Comparison of ENCODE assay signal across 1 cellular context in the genomic region with DNA sequence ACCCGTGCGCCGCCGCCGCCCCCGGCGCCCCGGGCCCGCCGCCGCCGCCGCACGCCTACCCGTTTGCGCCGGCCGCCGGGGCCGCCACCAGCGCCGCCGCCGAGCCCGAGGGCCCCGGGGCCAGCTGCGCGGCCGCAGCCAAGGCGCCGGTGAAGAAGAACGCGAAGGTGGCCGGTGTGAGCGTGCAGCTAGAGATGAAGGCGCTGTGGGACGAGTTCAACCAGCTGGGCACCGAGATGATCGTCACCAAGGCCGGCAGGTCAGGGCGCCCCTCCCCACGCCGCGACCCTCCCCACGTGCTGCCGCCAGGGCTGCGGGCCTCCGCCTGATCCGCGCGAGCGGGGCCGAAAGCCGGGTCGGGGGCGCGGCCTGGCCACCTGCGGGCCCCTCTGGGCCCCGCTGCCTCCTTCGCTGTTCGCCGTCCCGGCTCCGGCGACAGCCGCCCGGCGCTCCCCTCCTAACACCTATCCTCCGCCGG.
A peak's percentile ranks its signal among the peaks of the same experiment; 100 is the strongest.
TF ChIP-seq lines count a peak whose summit lies in the region.

No MANE protein-coding gene starts in this region.

TF ChIP-seq in H1, 55 proteins besides CTCF, POLR2A, EP300 and RAD21:
- no peak for TF ChIP-seq BACH1 (IDR thresholded peaks at IDR 0.05; ENCODE audit: low read length)
- no peak for TF ChIP-seq TEAD4 (IDR thresholded peaks at IDR 0.05; ENCODE audit: low read depth, low read length)
- TF ChIP-seq GABPA (IDR thresholded peaks at IDR 0.05; ENCODE audit: borderline replicate concordance, insufficient read depth, low read length) = no peak
- TF ChIP-seq KDM4A (IDR thresholded peaks at IDR 0.05; ENCODE audit: low read depth, low read length, severe bottlenecking) = peak; percentile 38
- no peak for TF ChIP-seq SAP30 (IDR thresholded peaks at IDR 0.05; ENCODE audit: insufficient read depth, insufficient replicate concordance, low read length)
- TF ChIP-seq SRF (IDR thresholded peaks at IDR 0.05; ENCODE audit: low read depth, low read length) = no peak
- no peak for TF ChIP-seq SIRT6 (IDR thresholded peaks at IDR 0.05; ENCODE audit: low read length)
- no peak for TF ChIP-seq BCL11A (IDR thresholded peaks at IDR 0.05; ENCODE audit: low read depth in 2 of 2, low read length in 2 of 2)
- TF ChIP-seq POU5F1 (IDR thresholded peaks at IDR 0.05; ENCODE audit: low read depth, low read length) = no peak
- TF ChIP-seq SP1 (IDR thresholded peaks at IDR 0.05; ENCODE audit: low read depth, low read length) = no peak
- TF ChIP-seq, protein P1, sequence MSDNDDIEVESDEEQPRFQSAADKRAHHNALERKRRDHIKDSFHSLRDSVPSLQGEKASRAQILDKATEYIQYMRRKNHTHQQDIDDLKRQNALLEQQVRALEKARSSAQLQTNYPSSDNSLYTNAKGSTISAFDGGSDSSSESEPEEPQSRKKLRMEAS (IDR thresholded peaks at IDR 0.05) = no peak
- peak; percentile 17 for TF ChIP-seq RNF2 (IDR thresholded peaks at IDR 0.05; ENCODE audit: borderline replicate concordance, low read depth, low read length, missing control alignments, poor library complexity, severe bottlenecking)
